Comparison of ENCODE assay signal across 9 cellular contexts in the genomic region with DNA sequence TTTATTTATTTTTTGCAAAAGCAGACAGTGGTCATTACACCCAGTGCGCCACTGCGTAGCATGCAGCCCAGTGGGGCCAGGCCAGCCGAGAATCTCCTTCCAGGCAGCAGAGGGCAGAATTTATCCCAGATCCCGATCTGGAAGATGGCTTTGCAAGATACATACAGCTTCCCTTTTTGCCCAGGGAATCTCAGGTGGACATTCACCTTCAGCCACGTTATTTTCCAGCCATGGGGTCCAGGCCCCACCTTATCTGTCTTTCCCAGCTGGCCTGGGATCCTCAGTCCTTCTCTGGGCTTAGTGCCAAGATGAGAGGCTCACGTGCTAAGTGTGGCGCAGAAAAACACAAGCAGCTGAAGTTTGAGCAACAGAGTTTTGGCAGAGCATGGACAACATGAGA.
DNase-seq lines count a peak whose midpoint lies in the region; ATAC-seq and TF ChIP-seq lines count a peak whose summit lies in the region.
"Had no signal": no experiment of that assay in that cellular context is flagged by ENCODE, and none has a peak within 500 bp of the region (broad histone marks: within the 10 kb centered on the region; RNA-seq: fewer than 3 reads in every experiment).

No MANE protein-coding gene starts in this region.

- intact Hi-C loops in spleen (cut with DNase I; ENCODE audit: low total_unique reads): no loop called here

- WGBS in spleen, 5 donors: 35 to 47% (median 40%) methylated on average over 7 of the region's 7 CpGs

- no peak overlapping the region for H3K4me3 ChIP-seq in MM.1S (ENCODE audit: low read length)
- no peak overlapping the region for H3K4me3 ChIP-seq in spleen

- H3K4me1 Mint-ChIP-seq in nephron: peaks cover 10% of the 10 kb centered on the region
- H3K4me1 Mint-ChIP-seq in activated T-cell treated with anti-CD3 and anti-CD28 coated beads, Interleukin-2, amount 50 U/mL, for 72 hours (ENCODE audit: low read depth): no peaks in the 10 kb centered on the region

- no peak overlapping the region for H3K27ac ChIP-seq in C4-2B
- H3K27ac ChIP-seq in MM.1S (ENCODE audit: low read length): no peak overlapping the region
- H3K27ac ChIP-seq in spleen: no peak overlapping the region

- H3K27me3 ChIP-seq in MM.1S (replicated peaks; ENCODE audit: insufficient read depth, low read length) (peaks cover 95% of the 10 kb centered on the region), spleen (replicated peaks in 1 of 7) (no peaks in the 10 kb centered on the region)

- H3F3A ChIP-seq in MM.1S (ENCODE audit: insufficient read depth, low read length): no peaks in the 10 kb centered on the region

- TF ChIP-seq CTCF in C4-2B (conservative IDR thresholded peaks at IDR 0.05) (peak; percentile 79), MM.1S (IDR thresholded peaks at IDR 0.05; ENCODE audit: low read length) (peak; percentile 22; the same call in 1 of the 2 replicates), nephron (IDR thresholded peaks at IDR 0.05; ENCODE audit: unreplicated experiment in 3 of 3) (peak; percentile 34 to 46 (median 40)), spleen (IDR thresholded peaks at IDR 0.05 in 8 of 11, conservative IDR thresholded peaks at IDR 0.05 in 3 of 11) (peak in 4 of 11 experiments; percentile 11 to 27 (median 22))

- H3K4me2 ChIP-seq in MM.1S (ENCODE audit: low read depth, low read length): no peak overlapping the region

- H3K36me3 Mint-ChIP-seq in nephron (ENCODE audit: low read depth): no peaks in the 10 kb centered on the region
- no peaks in the 10 kb centered on the region for H3K36me3 Mint-ChIP-seq in activated T-cell treated with anti-CD3 and anti-CD28 coated beads, Interleukin-2, amount 50 U/mL, for 72 hours (ENCODE audit: insufficient read depth in 2 of 2)

- no peaks in the 10 kb centered on the region for H4K20me1 ChIP-seq in MM.1S (ENCODE audit: insufficient read depth, low read length)

- no peak for ATAC-seq in GM18870 (IDR thresholded peaks at IDR 0.05; ENCODE audit: unreplicated experiment)
- no peak for ATAC-seq in activated T-cell treated with anti-CD3 and anti-CD28 coated beads, Interleukin-2, amount 50 U/mL, for 72 hours (replicated peaks in 1 of 2)
- no peak for ATAC-seq in GM21737 (IDR thresholded peaks at IDR 0.05; ENCODE audit: unreplicated experiment)

- H3K79me2 ChIP-seq in MM.1S (ENCODE audit: low read length): no peaks in the 10 kb centered on the region

- TF ChIP-seq POLR2A in spleen (IDR thresholded peaks at IDR 0.05): no peak

- H3K36me3 ChIP-seq in MM.1S (replicated peaks; ENCODE audit: insufficient read depth, low read length) (no peaks in the 10 kb centered on the region), spleen (no peaks in the 10 kb centered on the region)

- H3K4me3 Mint-ChIP-seq in nephron: no peak overlapping the region
- H3K4me3 Mint-ChIP-seq in activated T-cell treated with anti-CD3 and anti-CD28 coated beads, Interleukin-2, amount 50 U/mL, for 72 hours: no peak overlapping the region

- H3K27ac Mint-ChIP-seq in nephron: no peak overlapping the region
- no peak overlapping the region for H3K27ac Mint-ChIP-seq in activated T-cell treated with anti-CD3 and anti-CD28 coated beads, Interleukin-2, amount 50 U/mL, for 72 hours

- DNase-seq in MM.1S (no peak), cerebellum (ENCODE audit: low spot score) (peak; percentile 33), spleen (no peak)
- DNase-seq in activated T-cell treated with anti-CD3 and anti-CD28 coated beads, Interleukin-2, amount 50 U/mL, for 72 hours: no peak
- DNase-seq: GDM1 had no signal

- H3K4me1 ChIP-seq in MM.1S (ENCODE audit: low read length) (no peaks in the 10 kb centered on the region), spleen (no peaks in the 10 kb centered on the region)

- H3K9me3 ChIP-seq in MM.1S (replicated peaks; ENCODE audit: insufficient read depth, low read length) (no peaks in the 10 kb centered on the region), spleen (no peaks in the 10 kb centered on the region)

- no peak overlapping the region for H3K9ac ChIP-seq in MM.1S (ENCODE audit: low read length)

- no peak overlapping the region for H2AFZ ChIP-seq in MM.1S (ENCODE audit: low read length)

- peaks cover 19% of the 10 kb centered on the region for H3K27me3 Mint-ChIP-seq in nephron (ENCODE audit: low read depth)
- H3K27me3 Mint-ChIP-seq in activated T-cell treated with anti-CD3 and anti-CD28 coated beads, Interleukin-2, amount 50 U/mL, for 72 hours (ENCODE audit: low read depth): no peaks in the 10 kb centered on the region

- no peaks in the 10 kb centered on the region for H3K9me3 Mint-ChIP-seq in nephron
- H3K9me3 Mint-ChIP-seq in activated T-cell treated with anti-CD3 and anti-CD28 coated beads, Interleukin-2, amount 50 U/mL, for 72 hours: no peaks in the 10 kb centered on the region

- H3K9me2 ChIP-seq in MM.1S (replicated peaks; ENCODE audit: insufficient read depth, low read length): no peaks in the 10 kb centered on the region
